ENCODE assay signal across 10 cellular contexts in the genomic region with DNA sequence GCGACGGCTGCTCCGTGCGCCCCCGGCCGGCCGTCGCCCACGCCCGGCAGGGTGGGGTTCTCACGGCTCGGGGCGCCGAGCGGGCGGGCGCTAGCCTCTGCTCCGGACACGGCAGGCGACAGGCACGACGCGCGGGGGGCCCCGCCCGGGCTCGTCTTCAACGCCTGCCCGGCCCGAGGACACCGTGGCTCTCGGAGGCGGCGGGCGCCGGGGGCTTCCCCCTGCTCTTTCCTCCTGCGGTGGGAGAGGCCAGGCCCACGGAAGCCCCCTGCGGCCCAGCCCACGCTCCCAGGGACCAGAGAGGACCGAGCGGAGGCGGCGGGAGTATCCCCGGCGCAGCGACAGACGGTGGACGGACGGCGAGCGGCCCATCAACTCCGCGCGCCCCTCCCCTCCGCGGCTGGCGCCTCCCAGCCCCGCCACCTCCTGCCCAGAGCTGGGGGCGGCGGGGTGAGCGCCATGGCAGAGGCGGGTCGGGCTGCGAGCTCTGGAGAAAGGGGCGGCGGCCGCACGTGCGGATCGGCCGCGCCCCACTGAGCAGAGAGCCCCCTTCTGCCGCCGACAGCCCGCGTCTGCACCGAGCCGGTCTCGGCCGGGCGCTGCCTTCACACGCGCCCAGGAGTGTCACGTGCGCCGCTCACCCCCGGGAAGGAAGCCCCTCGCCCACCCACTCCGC. TPM values are rescaled to one million over a fixed set of nuclear protein-coding genes. Genes with fewer than 3 reads are reported as not detected.
DNase-seq lines count a peak whose midpoint lies in the region; ATAC-seq lines count a peak whose summit lies in the region.
"Had no signal": no experiment of that assay in that cellular context is flagged by ENCODE, and none has a peak within 500 bp of the region (broad histone marks: within the 10 kb centered on the region; RNA-seq: fewer than 3 reads in every experiment).

TSS of gene SHE (minus strand) at position 347 of the 676 bp plus-strand sequence. CDS start 386 bp downstream, outside the sequence.
A gene with protein sequence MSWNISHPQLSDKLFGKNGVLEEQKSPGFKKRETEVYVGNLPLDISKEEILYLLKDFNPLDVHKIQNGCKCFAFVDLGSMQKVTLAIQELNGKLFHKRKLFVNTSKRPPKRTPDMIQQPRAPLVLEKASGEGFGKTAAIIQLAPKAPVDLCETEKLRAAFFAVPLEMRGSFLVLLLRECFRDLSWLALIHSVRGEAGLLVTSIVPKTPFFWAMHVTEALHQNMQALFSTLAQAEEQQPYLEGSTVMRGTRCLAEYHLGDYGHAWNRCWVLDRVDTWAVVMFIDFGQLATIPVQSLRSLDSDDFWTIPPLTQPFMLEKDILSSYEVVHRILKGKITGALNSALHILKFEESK (plus strand): TSS at position 154 of the 676 bp plus-strand sequence. CDS start 4,685 bp downstream, outside the sequence.

- H3K36me3 Mint-ChIP-seq in dendritic cell treated with granulocyte-macrophage colony-stimulating factor and Interleukin-4, amounts not matched to agents 40 ng/mL and 50 ng/mL, for 4 days (ENCODE audit: low read depth) = no peaks in the 10 kb centered on the region

- H3K4me1 Mint-ChIP-seq in dendritic cell treated with granulocyte-macrophage colony-stimulating factor and Interleukin-4, amounts not matched to agents 40 ng/mL and 50 ng/mL, for 4 days (ENCODE audit: low read depth) = peaks cover 19% of the 10 kb centered on the region

- intact Hi-C loops in dendritic cell treated with granulocyte-macrophage colony-stimulating factor and Interleukin-4, amounts not matched to agents 40 ng/mL and 50 ng/mL, for 4 days (cut with micrococcal nuclease) = no loop called here

- 3% methylated on average over 90 of the region's 90 CpGs for WGBS in thymus

- DNase-seq in NCI-H748 (lab: John Stamatoyannopoulos, UW; ENCODE audit: unreplicated experiment) = peak; percentile 51
- DNase-seq in NCI-H748 treated with DMSO at 0.1 percent for 48 hours (lab: John Stamatoyannopoulos, UW) = no peak
- DNase-seq in lung microvascular endothelial cell (ENCODE audit: low read depth in 2 of 2) = peak; percentile 57 to 85
- DNase-seq in NCI-H1694 (lab: John Stamatoyannopoulos, UW) = no peak
- DNase-seq in 8988T = no peak
- DNase-seq: T-helper 9 cell had no signal

- H3K4me1 ChIP-seq in thymus (ENCODE audit: control insufficient read depth, insufficient read depth, low read length) = peaks cover 2% of the 10 kb centered on the region

- no peaks in the 10 kb centered on the region for H3K36me3 ChIP-seq in thymus (ENCODE audit: control insufficient read depth, insufficient read depth)

- H3K4me3 Mint-ChIP-seq in dendritic cell treated with granulocyte-macrophage colony-stimulating factor and Interleukin-4, amounts not matched to agents 40 ng/mL and 50 ng/mL, for 4 days = peak within 1 kb of the TSS; percentile 76

- H3K27ac ChIP-seq in thymus (ENCODE audit: low read depth) = no peak within 1 kb of the TSS

- no peak for ATAC-seq in GM21528 (IDR thresholded peaks at IDR 0.05; ENCODE audit: low FRiP score, unreplicated experiment)

- H3K27me3 Mint-ChIP-seq in dendritic cell treated with granulocyte-macrophage colony-stimulating factor and Interleukin-4, amounts not matched to agents 40 ng/mL and 50 ng/mL, for 4 days = peaks cover 76% of the 10 kb centered on the region

- peak within 1 kb of the TSS; percentile 24 for H3K4me3 ChIP-seq in thymus (ENCODE audit: low read length)

- H3K9me3 Mint-ChIP-seq in dendritic cell treated with granulocyte-macrophage colony-stimulating factor and Interleukin-4, amounts not matched to agents 40 ng/mL and 50 ng/mL, for 4 days = no peaks in the 10 kb centered on the region

- H3K9me3 ChIP-seq in thymus (ENCODE audit: control insufficient read depth) = peaks cover 7% of the 10 kb centered on the region

- peaks cover 49% of the 10 kb centered on the region for H3K27me3 ChIP-seq in thymus (ENCODE audit: control insufficient read depth, insufficient read depth)

- H3K27ac Mint-ChIP-seq in dendritic cell treated with granulocyte-macrophage colony-stimulating factor and Interleukin-4, amounts not matched to agents 40 ng/mL and 50 ng/mL, for 4 days = peak within 1 kb of the TSS; percentile 67

RNA-seq across cellular contexts. Expression of gene SHE, which starts in this region (rescaled TPM):
- total RNA-seq in lung microvascular endothelial cell = 62.3 and 91.7 TPM in 2 replicates
- 7.6 TPM for polyA plus RNA-seq in thymus
- polyA plus RNA-seq: AG04450 had no signal

RNA-seq across cellular contexts. Expression of the second gene that starts in this region (rescaled TPM):
- 3.5 and 5.0 TPM in 2 replicates for total RNA-seq in lung microvascular endothelial cell
- 12.2 TPM for polyA plus RNA-seq in thymus
- polyA plus RNA-seq: AG04450 had no signal

Comparison
In these comparisons a context has a peak if more than half of its experiments do, and no peak if none do; other contexts are left out.
1. DNase-seq: peak in NCI-H748 (single experiment) and lung microvascular endothelial cell (2 of 2); none in NCI-H748 treated with DMSO at 0.1 percent for 48 hours (single experiment), NCI-H1694 (single experiment) and 8988T (single experiment).